Comparison of ENCODE assay signal across 21 cellular contexts in genomic region chr11:2540521-2541320, GRCh38.
A peak's percentile ranks its signal among the peaks of the same experiment; 100 is the strongest.
DNase-seq lines count a peak whose midpoint lies in the region; ATAC-seq and TF ChIP-seq lines count a peak whose summit lies in the region.
"Had no signal": no experiment of that assay in that cellular context is flagged by ENCODE, and none has a peak within 500 bp of the region (broad histone marks: within the 10 kb centered on the region; RNA-seq: fewer than 3 reads in every experiment).

No MANE protein-coding gene starts in this region.

- no peak overlapping the region for H3K4me3 Mint-ChIP-seq in CD14-positive monocyte
- H3K4me3 Mint-ChIP-seq: activated CD8-positive, alpha-beta T cell treated with anti-CD3 and anti-CD28 coated beads, Interleukin-2, amount 10 ng/mL, durations not matched to agents 7 days and 5 days; activated naive CD4-positive, alpha-beta T cell treated with anti-CD3 and anti-CD28 coated beads, Interleukin-2, amount 50 U/mL, for 24 hours; CD8-positive, alpha-beta memory T cell; naive B cell; T-cell had no signal

- TF ChIP-seq CTCF in CD14-positive monocyte (IDR thresholded peaks at IDR 0.05) (no peak), adrenal gland (IDR thresholded peaks at IDR 0.05) (no peak), ovary (IDR thresholded peaks at IDR 0.05) (no peak), omental fat pad (IDR thresholded peaks at IDR 0.05) (no peak)

- H3K4me1 ChIP-seq in adrenal gland (replicated peaks in 1 of 2), result peaks cover under 1 to 1% of the 10 kb centered on the region in 2 donors
- H3K4me1 ChIP-seq in right cardiac atrium (ENCODE audit: control insufficient read depth, insufficient read depth, low read length), result no peaks in the 10 kb centered on the region
- no peaks in the 10 kb centered on the region for H3K4me1 ChIP-seq in ovary (ENCODE audit: insufficient read depth)
- H3K4me1 ChIP-seq: pancreas, stomach had no signal

- H3K9me3 Mint-ChIP-seq in CD14-positive monocyte, result peaks cover 0 to 1% (median 0%) of the 10 kb centered on the region in 7 donors
- H3K9me3 Mint-ChIP-seq: activated naive CD4-positive, alpha-beta T cell treated with anti-CD3 and anti-CD28 coated beads, Interleukin-2, amount 50 U/mL, for 24 hours; CD8-positive, alpha-beta memory T cell; naive B cell; T-cell had no signal

- no peak for TF ChIP-seq EP300 in ovary (IDR thresholded peaks at IDR 0.05)

- H3K27ac ChIP-seq in adrenal gland (peak overlapping the region in 3 of 5 donors; percentile 33 to 65 (median 41)), right cardiac atrium (ENCODE audit: low read length) (no peak overlapping the region), ovary (no peak overlapping the region)
- H3K27ac ChIP-seq: pancreas, stomach had no signal

- H3K36me3 Mint-ChIP-seq in CD14-positive monocyte, result peaks cover 12 to 19% of the 10 kb centered on the region in 2 donors
- H3K36me3 Mint-ChIP-seq: activated naive CD4-positive, alpha-beta T cell treated with anti-CD3 and anti-CD28 coated beads, Interleukin-2, amount 50 U/mL, for 24 hours; CD8-positive, alpha-beta memory T cell; naive B cell; T-cell had no signal

- ATAC-seq in right cardiac atrium, result no peak
- ATAC-seq in omental fat pad (ENCODE audit: low FRiP score), result no peak
- ATAC-seq: activated CD8-positive, alpha-beta T cell treated with anti-CD3 and anti-CD28 coated beads, Interleukin-2, amount 10 ng/mL, durations not matched to agents 7 days and 5 days; pancreas; T-cell had no signal

- H3K4me1 Mint-ChIP-seq in CD14-positive monocyte, result peaks cover 4% of the 10 kb centered on the region

- WGBS in adrenal gland, 4 donors, result 89 to 94% (median 90%) methylated on average over 17 to 21 of the region's 21 CpGs
- 82% methylated on average over 21 of the region's 21 CpGs for WGBS in right cardiac atrium
- 91 to 92% (median 92%) methylated on average over 21 of the region's 21 CpGs for WGBS in ovary, 3 donors

- no peak overlapping the region for H3K27ac Mint-ChIP-seq in CD14-positive monocyte
- H3K27ac Mint-ChIP-seq: activated CD8-positive, alpha-beta T cell treated with anti-CD3 and anti-CD28 coated beads, Interleukin-2, amount 10 ng/mL, durations not matched to agents 7 days and 5 days; activated naive CD4-positive, alpha-beta T cell treated with anti-CD3 and anti-CD28 coated beads, Interleukin-2, amount 50 U/mL, for 24 hours; CD8-positive, alpha-beta memory T cell; T-cell had no signal

- TF ChIP-seq POLR2A in adrenal gland (IDR thresholded peaks at IDR 0.05) (no peak), ovary (IDR thresholded peaks at IDR 0.05) (no peak)

- peaks cover 4 to 7% (median 6%) of the 10 kb centered on the region in 3 donors for H3K27me3 Mint-ChIP-seq in CD14-positive monocyte (ENCODE audit: low read depth in 3 of 3)
- H3K27me3 Mint-ChIP-seq: activated naive CD4-positive, alpha-beta T cell treated with anti-CD3 and anti-CD28 coated beads, Interleukin-2, amount 50 U/mL, for 24 hours; CD8-positive, alpha-beta memory T cell; T-cell had no signal

- H3K9me3 ChIP-seq in adrenal gland (replicated peaks in 1 of 3), result no peaks in the 10 kb centered on the region
- H3K9me3 ChIP-seq in right cardiac atrium (ENCODE audit: control insufficient read depth, low read length), result no peaks in the 10 kb centered on the region
- H3K9me3 ChIP-seq in ovary, result no peaks in the 10 kb centered on the region
- H3K9me3 ChIP-seq: pancreas, stomach had no signal

- intact Hi-C loops in CD14-positive monocyte (cut with micrococcal nuclease) (no loop called here), adrenal gland (cut with DNase I) (no loop called here), right cardiac atrium (cut with DNase I) (loop anchor here in 1 of 4 donors (10.0 kb wide), 1 partner anchor 234 kb away; no protein-coding TSS in a partner anchor), ovary (cut with DNase I) (no loop called here)

- peaks cover 0 to 11% of the 10 kb centered on the region in 2 donors for H3K36me3 ChIP-seq in adrenal gland (replicated peaks in 1 of 2)
- no peaks in the 10 kb centered on the region for H3K36me3 ChIP-seq in ovary
- H3K36me3 ChIP-seq: pancreas had no signal

- H3K4me3 ChIP-seq in adrenal gland (no peak overlapping the region), right cardiac atrium (ENCODE audit: low read length) (no peak overlapping the region), ovary (no peak overlapping the region)
- H3K4me3 ChIP-seq: pancreas, stomach had no signal

- peak; percentile 30 for DNase-seq in CD14-positive monocyte (ENCODE audit: low spot score)
- DNase-seq in adrenal gland, result peak; percentile 0 to 44 (median 11)
- peak; percentile 4 to 44 (median 40) for DNase-seq in right cardiac atrium
- peak in 3 of 5 donors; percentile 5 to 19 (median 11) for DNase-seq in ovary
- no peak for DNase-seq in hippocampal formation (lab: John Stamatoyannopoulos, UW)
- no peak for DNase-seq in omental fat pad (ENCODE audit: low spot score)
- DNase-seq in AML-193 (lab: John Stamatoyannopoulos, UW), result no peak
- no peak for DNase-seq in activated CD8-positive, alpha-beta memory T cell treated with anti-CD3 and anti-CD28 coated beads for 24 hours
- DNase-seq: activated CD8-positive, alpha-beta T cell treated with anti-CD3 and anti-CD28 coated beads, Interleukin-2, amount 10 ng/mL, durations not matched to agents 7 days and 5 days; activated T-cell treated with anti-CD3 and anti-CD28 coated beads, Interleukin-2, amount 50 U/mL, for 48 hours; mesendoderm; naive B cell; NCI-H1417 treated with DMSO at 0.1 percent for 48 hours; NCI-H446; stimulated activated CD8-positive, alpha-beta memory T cell treated with anti-CD3 and anti-CD28 coated beads, Interleukin-4, amount 100 ng/mL, for 48 hours; stomach; T-cell; trophoblast cell had no signal

- H3K27me3 ChIP-seq in adrenal gland, result no peaks in the 10 kb centered on the region
- H3K27me3 ChIP-seq in right cardiac atrium (ENCODE audit: control insufficient read depth, insufficient read depth), result no peaks in the 10 kb centered on the region
- H3K27me3 ChIP-seq in ovary, result no peaks in the 10 kb centered on the region
- H3K27me3 ChIP-seq: pancreas, stomach had no signal

Comparison
In these comparisons a context has a peak if more than half of its experiments do, and no peak if none do; other contexts are left out.
1. DNase-seq: peak in CD14-positive monocyte (single experiment), adrenal gland (7 of 7), right cardiac atrium (3 of 3) and ovary (3 of 5); none in hippocampal formation (0 of 2), omental fat pad (single experiment), AML-193 (0 of 2) and activated CD8-positive, alpha-beta memory T cell treated with anti-CD3 and anti-CD28 coated beads for 24 hours (single experiment).
2. H3K27ac ChIP-seq: peak in adrenal gland (3 of 5); none in right cardiac atrium (single experiment) and ovary (0 of 2).